In the genomic region with DNA sequence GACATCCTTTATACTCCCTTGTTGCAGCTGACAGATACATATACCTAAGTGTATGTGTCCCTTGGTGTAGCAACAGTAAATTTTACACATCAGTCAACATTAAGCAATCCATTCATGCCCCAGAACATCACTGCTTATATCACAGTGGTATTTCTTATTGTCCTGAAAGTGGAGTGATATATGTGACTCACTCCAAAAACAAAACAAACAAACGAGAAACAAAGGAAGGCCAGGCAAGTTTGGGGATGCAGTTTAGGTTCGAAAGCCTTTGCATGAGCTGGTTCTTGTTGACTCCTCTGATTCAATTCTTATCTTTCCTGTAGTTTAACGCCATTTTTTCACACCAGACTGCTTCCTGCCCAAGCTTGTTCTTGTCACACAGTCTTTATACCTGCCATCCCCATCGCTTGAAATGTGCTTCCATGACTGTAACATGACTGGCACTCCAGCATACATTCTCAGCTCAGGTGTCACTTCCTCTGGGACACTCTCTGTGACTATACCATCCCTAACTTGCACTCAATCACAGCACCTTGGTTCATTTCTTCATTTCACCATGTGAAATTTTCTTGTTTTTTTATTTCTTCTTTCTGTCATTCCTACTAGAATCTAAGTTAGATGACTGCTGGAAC, we compare ENCODE assay signal across 23 cellular contexts.
DNase-seq lines count a peak whose midpoint lies in the region; TF ChIP-seq lines count a peak whose summit lies in the region.
"Had no signal": no experiment of that assay in that cellular context is flagged by ENCODE, and none has a peak within 500 bp of the region (broad histone marks: within the 10 kb centered on the region; RNA-seq: fewer than 3 reads in every experiment).

No MANE protein-coding gene starts in this region.

- H3K4me1 Mint-ChIP-seq in neural progenitor cell, result peaks cover 11% of the 10 kb centered on the region
- H3K4me1 Mint-ChIP-seq in activated T-helper 2 cell treated with anti-CD3 and anti-CD28 coated beads, Interferon-gamma antibody, Interleukin-2, Interleukin-4, amounts not matched to agents 10 μg/mL and 5 μg/mL and 100 μg/mL, durations not matched to agents 14 hours and 24 hours and 36 hours (ENCODE audit: low read depth), result peaks cover 3% of the 10 kb centered on the region
- H3K4me1 Mint-ChIP-seq: activated CD8-positive, alpha-beta memory T cell treated with anti-CD3 and anti-CD28 coated beads, Interleukin-2, amount 10 ng/mL, durations not matched to agents 7 days and 5 days had no signal

- TF ChIP-seq CTCF in neural progenitor cell (IDR thresholded peaks at IDR 0.05), result no peak

- H3K27ac Mint-ChIP-seq in neural progenitor cell, result no peak overlapping the region
- no peak overlapping the region for H3K27ac Mint-ChIP-seq in activated T-helper 2 cell treated with anti-CD3 and anti-CD28 coated beads, Interferon-gamma antibody, Interleukin-2, Interleukin-4, amounts not matched to agents 10 μg/mL and 5 μg/mL and 100 μg/mL, durations not matched to agents 14 hours and 24 hours and 36 hours
- H3K27ac Mint-ChIP-seq: activated CD8-positive, alpha-beta memory T cell treated with anti-CD3 and anti-CD28 coated beads, Interleukin-2, amount 10 ng/mL, durations not matched to agents 7 days and 5 days had no signal

- no peaks in the 10 kb centered on the region for H3K27me3 Mint-ChIP-seq in neural progenitor cell (ENCODE audit: insufficient read depth, low read depth)
- no peaks in the 10 kb centered on the region for H3K27me3 Mint-ChIP-seq in activated T-helper 2 cell treated with anti-CD3 and anti-CD28 coated beads, Interferon-gamma antibody, Interleukin-2, Interleukin-4, amounts not matched to agents 10 μg/mL and 5 μg/mL and 100 μg/mL, durations not matched to agents 14 hours and 24 hours and 36 hours (ENCODE audit: low read depth)
- H3K27me3 Mint-ChIP-seq: activated CD8-positive, alpha-beta memory T cell treated with anti-CD3 and anti-CD28 coated beads, Interleukin-2, amount 10 ng/mL, durations not matched to agents 7 days and 5 days had no signal

- no peak overlapping the region for H3K4me3 ChIP-seq in neural progenitor cell
- H3K4me3 ChIP-seq: left lung, tibial nerve had no signal

- peak overlapping the region; percentile 39 for H3K4me2 ChIP-seq in neural progenitor cell

- no peaks in the 10 kb centered on the region for H3K9me3 ChIP-seq in neural progenitor cell (ENCODE audit: low read depth)
- H3K9me3 ChIP-seq: left lung, neutrophil, tibial nerve had no signal

- no peak overlapping the region for H3K4me3 Mint-ChIP-seq in neural progenitor cell
- no peak overlapping the region for H3K4me3 Mint-ChIP-seq in activated T-helper 2 cell treated with anti-CD3 and anti-CD28 coated beads, Interferon-gamma antibody, Interleukin-2, Interleukin-4, amounts not matched to agents 10 μg/mL and 5 μg/mL and 100 μg/mL, durations not matched to agents 14 hours and 24 hours and 36 hours (ENCODE audit: low read depth)
- H3K4me3 Mint-ChIP-seq: activated CD8-positive, alpha-beta memory T cell treated with anti-CD3 and anti-CD28 coated beads, Interleukin-2, amount 10 ng/mL, durations not matched to agents 7 days and 5 days; activated T-cell treated with anti-CD3 and anti-CD28 coated beads, Interleukin-2, amount 50 U/mL, for 4 hours had no signal

- no peaks in the 10 kb centered on the region for H3K79me2 ChIP-seq in neural progenitor cell (ENCODE audit: low read depth)

- no peak overlapping the region for H2AFZ ChIP-seq in neural progenitor cell (replicated peaks)

- no peaks in the 10 kb centered on the region for H3K36me3 ChIP-seq in neural progenitor cell
- H3K36me3 ChIP-seq: left lung, neutrophil, tibial nerve had no signal

- H3K27ac ChIP-seq in epithelial cell of prostate (peak overlapping the region; percentile 85), neural progenitor cell (no peak overlapping the region), substantia nigra (ENCODE audit: low read depth, low read length, poor library complexity, severe bottlenecking) (no peak overlapping the region)
- H3K27ac ChIP-seq: left lung, neutrophil, tibial nerve had no signal

- H3K9me3 Mint-ChIP-seq in neural progenitor cell, result no peaks in the 10 kb centered on the region
- no peaks in the 10 kb centered on the region for H3K9me3 Mint-ChIP-seq in activated T-helper 2 cell treated with anti-CD3 and anti-CD28 coated beads, Interferon-gamma antibody, Interleukin-2, Interleukin-4, amounts not matched to agents 10 μg/mL and 5 μg/mL and 100 μg/mL, durations not matched to agents 14 hours and 24 hours and 36 hours
- H3K9me3 Mint-ChIP-seq: activated T-cell treated with anti-CD3 and anti-CD28 coated beads, Interleukin-2, amount 50 U/mL, for 4 hours had no signal

- intact Hi-C loops in activated T-helper 2 cell treated with anti-CD3 and anti-CD28 coated beads, Interferon-gamma antibody, Interleukin-2, Interleukin-4, amounts not matched to agents 10 μg/mL and 5 μg/mL and 100 μg/mL, durations not matched to agents 14 hours and 24 hours and 36 hours (cut with micrococcal nuclease), result no loop called here

- peaks cover 12% of the 10 kb centered on the region for H3K4me1 ChIP-seq in neural progenitor cell
- H3K4me1 ChIP-seq: left lung, tibial nerve had no signal

- no peaks in the 10 kb centered on the region for H3F3A ChIP-seq in neural progenitor cell (ENCODE audit: low read depth)

- no peaks in the 10 kb centered on the region for H3K27me3 ChIP-seq in neural progenitor cell
- H3K27me3 ChIP-seq: left lung, neutrophil, tibial nerve had no signal

- no peaks in the 10 kb centered on the region for H3K36me3 Mint-ChIP-seq in neural progenitor cell
- no peaks in the 10 kb centered on the region for H3K36me3 Mint-ChIP-seq in activated T-helper 2 cell treated with anti-CD3 and anti-CD28 coated beads, Interferon-gamma antibody, Interleukin-2, Interleukin-4, amounts not matched to agents 10 μg/mL and 5 μg/mL and 100 μg/mL, durations not matched to agents 14 hours and 24 hours and 36 hours (ENCODE audit: low read depth)
- H3K36me3 Mint-ChIP-seq: activated CD8-positive, alpha-beta memory T cell treated with anti-CD3 and anti-CD28 coated beads, Interleukin-2, amount 10 ng/mL, durations not matched to agents 7 days and 5 days had no signal

- no peak overlapping the region for H3K9ac ChIP-seq in neural progenitor cell

- DNase-seq in HPDE6-E6E7 (ENCODE audit: extremely low spot score), result peak; percentile 75
- peak; percentile 61 for DNase-seq in NCI-H345 treated with DMSO at 0.1 percent for 48 hours (lab: John Stamatoyannopoulos, UW; ENCODE audit: unreplicated experiment)
- peak; percentile 83 for DNase-seq in epithelial cell of prostate (ENCODE audit: low read depth, low spot score)
- no peak for DNase-seq in neural progenitor cell (ENCODE audit: low spot score)
- DNase-seq in substantia nigra (lab: John Stamatoyannopoulos, UW), result no peak
- no peak for DNase-seq in medulla oblongata (ENCODE audit: extremely low spot score)
- no peak for DNase-seq in activated T-helper 2 cell treated with anti-CD3 and anti-CD28 coated beads, Interferon-gamma antibody, Interleukin-2, Interleukin-4, amounts not matched to agents 10 μg/mL and 5 μg/mL and 100 μg/mL, durations not matched to agents 14 hours and 24 hours and 36 hours (ENCODE audit: low spot score)
- DNase-seq: activated CD4-positive, alpha-beta T cell treated with anti-CD3 and anti-CD28 coated beads, Interleukin-2, amount 50 U/mL, for 4 hours; activated CD8-positive, alpha-beta memory T cell treated with anti-CD3 and anti-CD28 coated beads, Interleukin-2, amount 10 ng/mL, durations not matched to agents 7 days and 5 days; activated T-cell treated with anti-CD3 and anti-CD28 coated beads, Interleukin-2, amount 50 U/mL, for 4 hours; C1 segment of cervical spinal cord; cerebellar nuclear complex; dermis blood vessel endothelial cell; DND-41; left lung; NCI-H1092; NCI-H1694 treated with DMSO at 0.1 percent for 48 hours; NCI-H524 treated with DMSO at 0.1 percent for 48 hours; NK-92 treated with Interleukin-12 subunit alpha and Interleukin-12 subunit beta, amount 100 ng/mL, for 24 hours; stimulated activated CD4-positive, alpha-beta T cell treated with anti-CD3 and anti-CD28 coated beads, Interleukin-12 subunit alpha, Interleukin-12 subunit beta, amount 100 ng/mL, for 4 hours; stimulated activated CD4-positive, alpha-beta T cell treated with anti-CD3 and anti-CD28 coated beads, Interleukin-2, amount 100 ng/mL, for 48 hours had no signal

- no peaks in the 10 kb centered on the region for H4K20me1 ChIP-seq in neural progenitor cell (ENCODE audit: low read depth)

Comparison
In these comparisons a context has a peak if more than half of its experiments do, and no peak if none do; other contexts are left out.
1. DNase-seq: peak in HPDE6-E6E7 (single experiment), NCI-H345 treated with DMSO at 0.1 percent for 48 hours (single experiment) and epithelial cell of prostate (single experiment); none in neural progenitor cell (single experiment), substantia nigra (0 of 49), medulla oblongata (single experiment) and activated T-helper 2 cell treated with anti-CD3 and anti-CD28 coated beads, Interferon-gamma antibody, Interleukin-2, Interleukin-4, amounts not matched to agents 10 μg/mL and 5 μg/mL and 100 μg/mL, durations not matched to agents 14 hours and 24 hours and 36 hours (single experiment).